17 cellular contexts compared by ENCODE assay signal in genomic region chr2:241049739-241050623, GRCh38. TPM values are rescaled to one million over a fixed set of nuclear protein-coding genes. Genes with fewer than 3 reads are reported as not detected.
DNase-seq lines count a peak whose midpoint lies in the region; ATAC-seq, FAIRE-seq and TF ChIP-seq lines count a peak whose summit lies in the region.
"Had no signal": no experiment of that assay in that cellular context is flagged by ENCODE, and none has a peak within 500 bp of the region (broad histone marks: within the 10 kb centered on the region; RNA-seq: fewer than 3 reads in every experiment).

No MANE protein-coding gene starts in this region.

- H3K9me3 ChIP-seq in A549 (peaks cover 7% of the 10 kb centered on the region; the same call in 2 of the 3 replicates), HEK293 (ENCODE audit: control insufficient read depth, insufficient read depth, low read depth, low read length) (no peaks in the 10 kb centered on the region; the same call in 1 of the 2 replicates), esophagus muscularis mucosa (peaks cover 0 to 11% (median 3%) of the 10 kb centered on the region in 4 donors)
- H3K9me3 ChIP-seq: pancreas had no signal

- TF ChIP-seq CTCF in A549 (IDR thresholded peaks at IDR 0.05) (no peak), HEK293 (tag by site-specific recombination; IDR thresholded peaks at IDR 0.05) (no peak), esophagus muscularis mucosa (IDR thresholded peaks at IDR 0.05) (no peak), mesothelial cell of epicardium (IDR thresholded peaks at IDR 0.05; ENCODE audit: unreplicated experiment) (no peak)

- TF ChIP-seq POLR2A in A549 (IDR thresholded peaks at IDR 0.05; ENCODE audit: low read length) = no peak
- no peak for TF ChIP-seq POLR2A in esophagus muscularis mucosa (IDR thresholded peaks at IDR 0.05; ENCODE audit: low read depth)

- no peaks in the 10 kb centered on the region for H3K36me3 ChIP-seq in HEK293 (ENCODE audit: control insufficient read depth in 2 of 2, insufficient read depth in 1 of 2, low read length in 2 of 2)
- H3K36me3 ChIP-seq in esophagus muscularis mucosa = peaks cover 0 to 52% (median 31%) of the 10 kb centered on the region in 4 donors

- no peaks in the 10 kb centered on the region for H3K27me3 ChIP-seq in esophagus muscularis mucosa
- H3K27me3 ChIP-seq: pancreas had no signal

- no peak overlapping the region for H3K27ac Mint-ChIP-seq in mesothelial cell of epicardium
- H3K27ac Mint-ChIP-seq: activated naive CD8-positive, alpha-beta T cell had no signal

- H3K4me3 ChIP-seq in A549 = no peak overlapping the region
- no peak overlapping the region for H3K4me3 ChIP-seq in HEK293 (ENCODE audit: low read depth, low read length)
- H3K4me3 ChIP-seq in esophagus muscularis mucosa = no peak overlapping the region
- H3K4me3 ChIP-seq: pancreas had no signal

- ATAC-seq in A549 = no peak
- no peak for ATAC-seq in HG03460 (IDR thresholded peaks at IDR 0.05; ENCODE audit: unreplicated experiment)

- CTCF ChIA-PET in A549 (lab: Yijun Ruan, JAX) = no interaction called here
- CTCF ChIA-PET in HEK293 (lab: Yijun Ruan, JAX) = no interaction called here

- H3K4me1 ChIP-seq in A549 (no peaks in the 10 kb centered on the region), HEK293 (ENCODE audit: control insufficient read depth, insufficient read depth, low read length) (no peaks in the 10 kb centered on the region), esophagus muscularis mucosa (no peaks in the 10 kb centered on the region)
- H3K4me1 ChIP-seq: pancreas had no signal

- FAIRE-seq in A549 (lab: Jason Lieb, UNC) = no peak
- FAIRE-seq: HTR-8/SVneo, pancreas had no signal

- no peaks in the 10 kb centered on the region for H3K4me1 Mint-ChIP-seq in mesothelial cell of epicardium
- H3K4me1 Mint-ChIP-seq: central memory CD8-positive, alpha-beta T cell had no signal

- no peak overlapping the region for H3K4me2 ChIP-seq in A549

- TF ChIP-seq EP300 in A549 (IDR thresholded peaks at IDR 0.05) = no peak
- TF ChIP-seq EP300 in esophagus muscularis mucosa (IDR thresholded peaks at IDR 0.05) = no peak

- no peak overlapping the region for H3K27ac ChIP-seq in A549
- H3K27ac ChIP-seq in HEK293 (ENCODE audit: extremely low read depth, low read depth, low read length) = no peak overlapping the region
- H3K27ac ChIP-seq in esophagus muscularis mucosa (replicated peaks in 1 of 4) = no peak overlapping the region
- H3K27ac ChIP-seq: pancreas had no signal

- H3K9me3 Mint-ChIP-seq in mesothelial cell of epicardium = peaks cover 15% of the 10 kb centered on the region
- H3K9me3 Mint-ChIP-seq: central memory CD8-positive, alpha-beta T cell had no signal

- 77% methylated on average over 38 of the region's 38 CpGs for WGBS in A549 (ENCODE audit: missing lambda C conversion rate)
- 56% methylated on average over 33 of the region's 38 CpGs for WGBS in esophagus muscularis mucosa

- POLR2A ChIA-PET in A549 (lab: Yijun Ruan, JAX) (no interaction called here), HEK293 (lab: Yijun Ruan, JAX) (no interaction called here)

- H3K4me3 Mint-ChIP-seq in mesothelial cell of epicardium = no peak overlapping the region
- H3K4me3 Mint-ChIP-seq: activated naive CD8-positive, alpha-beta T cell; central memory CD8-positive, alpha-beta T cell had no signal

- no peak for DNase-seq in A549 (ENCODE audit: low read depth in 1 of 2, low spot score in 1 of 2)
- DNase-seq in esophagus muscularis mucosa (ENCODE audit: extremely low spot score) = peak; percentile 83
- peak; percentile 51 to 82 for DNase-seq in mesothelial cell of epicardium (ENCODE audit: low spot score in 2 of 2, unreplicated experiment in 2 of 2)
- no peak for DNase-seq in NCI-H2081 treated with DMSO at 0.1 percent for 48 hours (lab: John Stamatoyannopoulos, UW)
- no peak for DNase-seq in occipital lobe (lab: John Stamatoyannopoulos, UW)
- no peak for DNase-seq in foreskin melanocyte
- DNase-seq: DMS 273 treated with DMSO at 0.1 percent for 48 hours; hippocampal formation; MM.1S; SHP77 treated with DMSO at 0.1 percent for 48 hours; stimulated activated CD4-positive, alpha-beta T cell treated with anti-CD3 and anti-CD28 coated beads, Interleukin-15, amount 100 ng/mL, for 24 hours had no signal

- no peaks in the 10 kb centered on the region for H3K36me3 Mint-ChIP-seq in mesothelial cell of epicardium

- intact Hi-C loops in esophagus muscularis mucosa (cut with DNase I) = no loop called here

- peaks cover 29% of the 10 kb centered on the region for H3K27me3 Mint-ChIP-seq in mesothelial cell of epicardium (ENCODE audit: low read depth)
- H3K27me3 Mint-ChIP-seq: activated naive CD8-positive, alpha-beta T cell; central memory CD8-positive, alpha-beta T cell had no signal

- no peak for TF ChIP-seq RAD21 in A549 (conservative IDR thresholded peaks at IDR 0.05 in 1 of 2, IDR thresholded peaks at IDR 0.05 in 1 of 2)

TF ChIP-seq in A549, 52 proteins besides CTCF, POLR2A, EP300 and RAD21 (continues in another document):
- TF ChIP-seq ZSCAN20 (CRISPR knock-in tag; IDR thresholded peaks at IDR 0.05) = no peak
- no peak for TF ChIP-seq TFCP2L1 (CRISPR knock-in tag; IDR thresholded peaks at IDR 0.05)
- TF ChIP-seq REST (IDR thresholded peaks at IDR 0.05) = peak; percentile 86
- no peak for TF ChIP-seq CHD2 (IDR thresholded peaks at IDR 0.05; ENCODE audit: low read length, partially characterized antibody)

TF ChIP-seq in HEK293, 187 proteins besides CTCF, POLR2A, EP300 and RAD21:
- TF ChIP-seq REST (tag by site-specific recombination; IDR thresholded peaks at IDR 0.05) = peak; percentile 93
- TF ChIP-seq INSM2 (tag by site-specific recombination; IDR thresholded peaks at IDR 0.05) = no peak

RNA-seq across cellular contexts. Expression of gene SNED1, which starts 51.6 kb away (rescaled TPM):
- 0.21 and 0.34 TPM in 2 replicates for polyA plus RNA-seq in A549 (2011; rRNA removed)
- 0.50 and 0.53 TPM in 2 replicates for polyA plus RNA-seq in A549 (2012; cell fraction: cytosol; rRNA removed)
- polyA plus RNA-seq in A549 (2012; cell fraction: nucleus; rRNA removed) = 1.1 and 1.4 TPM in 2 replicates
- 0.13 to 0.21 TPM (median 0.15 TPM) in 3 replicates for polyA plus RNA-seq in A549 (2017; fragmentation: RNase III; extraction: RNeasy Plus Mini Kit Qiagen cat#74134 plus additional on column Dnase treatment)
- 0.79 and 0.92 TPM in 2 replicates for polyA minus RNA-seq in A549 (2011; rRNA and poly(A)+ RNA removed)
- 10 to 100 TPM in 2 of 4 donors, 1 to 10 TPM in 2; 7.3 to 14.1 (median 11.6) TPM for total RNA-seq in esophagus muscularis mucosa
- 7.1 to 10.5 TPM (median 9.4 TPM) in 3 replicates for total RNA-seq in mesothelial cell of epicardium
- 3.3 TPM for total RNA-seq in occipital lobe

RNA-seq across cellular contexts. Expression of gene MTERF4, which starts 52.1 kb away (rescaled TPM):
- polyA plus RNA-seq in A549 (2011; rRNA removed) (41.5 and 44.9 TPM in 2 replicates), A549 (2017; fragmentation: RNase III; extraction: RNeasy Plus Mini Kit Qiagen cat#74134 plus additional on column Dnase treatment) (39.9 to 51.5 TPM (median 47.1 TPM) in 3 replicates)
- 23.8 and 24.8 TPM in 2 replicates for polyA plus RNA-seq in A549 (2012; cell fraction: cytosol; rRNA removed)
- polyA plus RNA-seq in A549 (2012; cell fraction: nucleus; rRNA removed) = 32.6 and 44.7 TPM in 2 replicates
- polyA minus RNA-seq in A549 (2011; rRNA and poly(A)+ RNA removed) = 33.8 and 41.7 TPM in 2 replicates
- total RNA-seq in esophagus muscularis mucosa (10 to 100 TPM; 19.5 to 26.6 (median 24.5) TPM), mesothelial cell of epicardium (47.9 to 55.9 TPM (median 53.7 TPM) in 3 replicates), occipital lobe (40.2 TPM)

Comparison
In these comparisons a context has a peak if more than half of its experiments do, and no peak if none do; other contexts are left out.
1. DNase-seq: peak in esophagus muscularis mucosa (single experiment) and mesothelial cell of epicardium (2 of 2); none in A549 (0 of 2), NCI-H2081 treated with DMSO at 0.1 percent for 48 hours (single experiment), occipital lobe (single experiment) and foreskin melanocyte (single experiment).
2. Of the 5 proteins assayed by ChIP-seq in both HEK293 and A549: peak only in HEK293: none; only in A549: none; in both: REST; in neither: 4.